In genomic region chr4:124745988-124746801, GRCh38 we compare ENCODE assay signal across 30 cellular contexts. TPM values are rescaled to one million over a fixed set of nuclear protein-coding genes. Genes with fewer than 3 reads are reported as not detected.
A peak's percentile ranks its signal among the peaks of the same experiment; 100 is the strongest.
DNase-seq lines count a peak whose midpoint lies in the region; ATAC-seq and TF ChIP-seq lines count a peak whose summit lies in the region.
"Had no signal": no experiment of that assay in that cellular context is flagged by ENCODE, and none has a peak within 500 bp of the region (broad histone marks: within the 10 kb centered on the region; RNA-seq: fewer than 3 reads in every experiment).

No MANE protein-coding gene starts in this region.

- H3K36me3 ChIP-seq in cardiac muscle cell (no peaks in the 10 kb centered on the region), neuronal stem cell (replicated peaks in 1 of 2; ENCODE audit: control insufficient read depth in 2 of 2, insufficient read depth in 2 of 2, low read length in 2 of 2) (no peaks in the 10 kb centered on the region), tibial nerve (no peaks in the 10 kb centered on the region), breast epithelium (no peaks in the 10 kb centered on the region)
- H3K36me3 ChIP-seq: colonic mucosa had no signal

- no peak overlapping the region for H3K4me3 ChIP-seq in cardiac muscle cell
- H3K4me3 ChIP-seq in neuronal stem cell (ENCODE audit: low read length in 2 of 2) = no peak overlapping the region
- H3K4me3 ChIP-seq in tibial nerve = peak overlapping the region in 3 of 4 donors; percentile 11 to 22 (median 16)
- peak overlapping the region in 1 of 3 donors; percentile 20 for H3K4me3 ChIP-seq in breast epithelium
- H3K4me3 ChIP-seq: colonic mucosa had no signal

- no peak overlapping the region for H3K14ac ChIP-seq in neuronal stem cell (ENCODE audit: low read length)

- no peak overlapping the region for H4K8ac ChIP-seq in neuronal stem cell (ENCODE audit: low read depth, low read length)

- TF ChIP-seq POLR2A in tibial nerve (IDR thresholded peaks at IDR 0.05) (no peak), breast epithelium (IDR thresholded peaks at IDR 0.05) (no peak)

- no peak overlapping the region for H3K27ac ChIP-seq in cardiac muscle cell
- no peak overlapping the region for H3K27ac ChIP-seq in neuronal stem cell (replicated peaks; ENCODE audit: low read length)
- H3K27ac ChIP-seq in tibial nerve = peak overlapping the region in 3 of 4 donors; percentile 18 to 65 (median 23)
- peak overlapping the region in 1 of 2 donors; percentile 28 for H3K27ac ChIP-seq in breast epithelium
- H3K27ac ChIP-seq: 22Rv1, colonic mucosa, RWPE1 had no signal

- H3K4ac ChIP-seq in neuronal stem cell (ENCODE audit: low read length) = no peak overlapping the region

- no peak overlapping the region for H3K4me2 ChIP-seq in neuronal stem cell (ENCODE audit: insufficient read depth, low read length, poor library complexity, severe bottlenecking)

- no peak for TF ChIP-seq EP300 in tibial nerve (IDR thresholded peaks at IDR 0.05)

- no peak overlapping the region for H3K23ac ChIP-seq in neuronal stem cell (ENCODE audit: low read depth, low read length, poor library complexity)

- H3K9me3 ChIP-seq in cardiac muscle cell (ENCODE audit: low read depth) (no peaks in the 10 kb centered on the region), neuronal stem cell (replicated peaks in 1 of 2; ENCODE audit: control insufficient read depth in 2 of 2, insufficient read depth in 1 of 2, low read depth in 1 of 2, low read length in 2 of 2) (peaks cover 0 to 1% of the 10 kb centered on the region in 2 donors), tibial nerve (no peaks in the 10 kb centered on the region), breast epithelium (no peaks in the 10 kb centered on the region)
- H3K9me3 ChIP-seq: colonic mucosa had no signal

- H3K18ac ChIP-seq in neuronal stem cell (ENCODE audit: low read length) = no peak overlapping the region

- H4K91ac ChIP-seq in neuronal stem cell (ENCODE audit: low read depth, low read length, poor library complexity) = no peak overlapping the region

- no peak overlapping the region for H2BK15ac ChIP-seq in neuronal stem cell (ENCODE audit: low read length)

- no peak overlapping the region for H2BK5ac ChIP-seq in neuronal stem cell (ENCODE audit: low read length)

- ATAC-seq in Right ventricle myocardium inferior = peak; percentile 34
- ATAC-seq: activated naive CD4-positive, alpha-beta T cell treated with anti-CD3 and anti-CD28 coated beads, Interleukin-2, amount 50 U/mL, for 72 hours; activated T-helper 17 cell treated with anti-CD3 and anti-CD28 coated beads, Interleukin-2, amount 50 U/mL, for 72 hours; effector memory CD8-positive, alpha-beta T cell; esophagus mucosa; stimulated activated naive CD8-positive, alpha-beta T cell treated with anti-CD3 and anti-CD28 coated beads, Interleukin-15, Interleukin-2, amounts not matched to agents 100 U/mL and 50 U/mL, for 24 hours had no signal

- H2BK12ac ChIP-seq in neuronal stem cell (ENCODE audit: low read length) = no peak overlapping the region

- TF ChIP-seq CTCF in cardiac muscle cell (IDR thresholded peaks at IDR 0.05; ENCODE audit: low read depth, low read length) (no peak), tibial nerve (IDR thresholded peaks at IDR 0.05) (no peak), breast epithelium (IDR thresholded peaks at IDR 0.05) (no peak)

- no peak overlapping the region for H2AK5ac ChIP-seq in neuronal stem cell (ENCODE audit: low read depth, low read length)

- no peaks in the 10 kb centered on the region for H3K79me1 ChIP-seq in neuronal stem cell (ENCODE audit: low read depth, low read length)

- peak overlapping the region; percentile 30 for H2AFZ ChIP-seq in neuronal stem cell (ENCODE audit: low read length)

- whole genome bisulfite sequencing in neuronal stem cell (ENCODE audit: extremely low coverage in 2 of 2, insufficient read length in 2 of 2, insufficient replicate concordance in 1 of 2), 2 donors = no CpG with 5 or more reads among the region's 5 CpGs
- WGBS in tibial nerve, 2 donors = 31% methylated on average over 5 of the region's 5 CpGs

- H3K9ac ChIP-seq in neuronal stem cell (ENCODE audit: low read depth, low read length, poor library complexity) = no peak overlapping the region

- intact Hi-C loops in Right ventricle myocardium inferior (cut with DNase I) (no loop called here), cardiac septum (cut with DNase I) (no loop called here), breast epithelium (cut with DNase I; ENCODE audit: low total_unique reads) (no loop called here)

- no peak overlapping the region for H2BK120ac ChIP-seq in neuronal stem cell (ENCODE audit: low read depth, low read length)

- DNase-seq in Right ventricle myocardium inferior (ENCODE audit: missing footprints) (no peak), cardiac septum (ENCODE audit: low spot score) (no peak), cardiac muscle cell (ENCODE audit: low read depth in 1 of 2, low spot score in 1 of 2) (peak; percentile 40 to 70), neuronal stem cell (ENCODE audit: low spot score) (no peak), tibial nerve (ENCODE audit: low spot score in 2 of 2) (peak in 1 of 2 donors; percentile 23), breast epithelium (ENCODE audit: low spot score in 2 of 2) (no peak), COR-L47 (lab: John Stamatoyannopoulos, UW) (no peak), NCI-H82 (lab: John Stamatoyannopoulos, UW) (no peak)
- DNase-seq: activated CD4-positive, alpha-beta T cell treated with anti-CD3 and anti-CD28 coated beads, Interleukin-2, amount 50 U/mL, for 4 hours; activated CD8-positive, alpha-beta memory T cell treated with anti-CD3 and anti-CD28 coated beads, Interleukin-2, amount 50 U/mL, for 4 hours; CD4-positive, alpha-beta T cell; colonic mucosa; DMS153; effector memory CD8-positive, alpha-beta T cell; kidney glomerular epithelial cell; naive B cell; NCI-H1048; NCI-H187 treated with DMSO at 0.1 percent for 48 hours; NCI-H2227 treated with DMSO at 0.1 percent for 48 hours; NCI-H774; nucleus accumbens; retina; stimulated activated CD4-positive, alpha-beta T cell treated with anti-CD3 and anti-CD28 coated beads, Interleukin-12 subunit alpha, Interleukin-12 subunit beta, amount 100 ng/mL, for 4 hours; stimulated activated CD4-positive, alpha-beta T cell treated with anti-CD3 and anti-CD28 coated beads, Interleukin-4, amount 100 ng/mL, for 4 hours; stimulated activated naive CD8-positive, alpha-beta T cell treated with anti-CD3 and anti-CD28 coated beads, Interleukin-15, Interleukin-2, amounts not matched to agents 100 U/mL and 50 U/mL, for 24 hours had no signal

- H3K27me3 ChIP-seq in cardiac muscle cell (no peaks in the 10 kb centered on the region), neuronal stem cell (ENCODE audit: control insufficient read depth in 3 of 3, insufficient read depth in 3 of 3, low read depth in 1 of 3, low read length in 3 of 3) (no peaks in the 10 kb centered on the region), tibial nerve (no peaks in the 10 kb centered on the region), breast epithelium (no peaks in the 10 kb centered on the region)
- H3K27me3 ChIP-seq: colonic mucosa had no signal

- H3K4me1 ChIP-seq in cardiac muscle cell (ENCODE audit: low read depth) = peaks cover 11% of the 10 kb centered on the region
- H3K4me1 ChIP-seq in neuronal stem cell (ENCODE audit: control insufficient read depth in 2 of 2, insufficient read depth in 1 of 2, low read depth in 1 of 2, low read length in 2 of 2) = no peaks in the 10 kb centered on the region
- H3K4me1 ChIP-seq in tibial nerve = peaks cover 0 to 23% (median 0%) of the 10 kb centered on the region in 4 donors
- H3K4me1 ChIP-seq in breast epithelium = no peaks in the 10 kb centered on the region
- H3K4me1 ChIP-seq: colonic mucosa had no signal

RNA-seq across cellular contexts. Expression of gene ANKRD50, which starts 33.7 kb away (rescaled TPM):
- total RNA-seq in Right ventricle myocardium inferior = 6.5 TPM
- total RNA-seq in cardiac septum = 16.1 TPM
- total RNA-seq in cardiac muscle cell = 16.2 and 21.8 TPM in 2 replicates
- polyA plus RNA-seq in cardiac muscle cell = 8.9 and 10.4 TPM in 2 replicates
- 9.3 TPM for polyA plus RNA-seq in neuronal stem cell (2013, experiment 1 of 2)
- polyA plus RNA-seq in neuronal stem cell (2013, experiment 2 of 2) = 9.7 TPM
- 10 to 100 TPM; 16.5 to 26.4 (median 19.5) TPM for total RNA-seq in tibial nerve
- 10 to 100 TPM; 14.6 to 35.0 (median 19.3) TPM for total RNA-seq in breast epithelium

Comparison
In these comparisons a context has a peak if more than half of its experiments do, and no peak if none do; other contexts are left out.
1. DNase-seq: peak in cardiac muscle cell (2 of 2); none in Right ventricle myocardium inferior (single experiment), cardiac septum (single experiment), neuronal stem cell (single experiment), breast epithelium (0 of 2), COR-L47 (single experiment) and NCI-H82 (single experiment).
2. H3K27ac ChIP-seq: peak in tibial nerve (3 of 4); none in cardiac muscle cell (single experiment) and neuronal stem cell (single experiment).
3. H3K4me3 ChIP-seq: peak in tibial nerve (3 of 4); none in cardiac muscle cell (single experiment) and neuronal stem cell (0 of 2).